ENCODE assay signal across 8 cellular contexts in genomic region chr19:10288662-10289166, GRCh38. TPM values are rescaled to one million over a fixed set of nuclear protein-coding genes. Genes with fewer than 3 reads are reported as not detected.
DNase-seq lines count a peak whose midpoint lies in the region; ATAC-seq and TF ChIP-seq lines count a peak whose summit lies in the region.

No MANE protein-coding gene starts in this region.

- H3K4me1 Mint-ChIP-seq in activated naive CD8-positive, alpha-beta T cell (ENCODE audit: low read depth), result peaks cover 46% of the 10 kb centered on the region
- peaks cover 85% of the 10 kb centered on the region for H3K4me1 Mint-ChIP-seq in stimulated activated naive CD8-positive, alpha-beta T cell treated with anti-CD3 and anti-CD28 coated beads, Interleukin-15, amount 100 ng/mL, for 72 hours

- no peak overlapping the region for H2AFZ ChIP-seq in ACC112 (ENCODE audit: low read length, unreplicated experiment)

- H3K4me3 ChIP-seq in ACC112 (ENCODE audit: low read depth, low read length), result peak overlapping the region; percentile 85

- H3K27ac ChIP-seq in ACC112 (ENCODE audit: low read depth, low read length), result peak overlapping the region; percentile 45; the same call in 1 of the 2 replicates

- H3K27ac Mint-ChIP-seq in activated naive CD8-positive, alpha-beta T cell, result peak overlapping the region; percentile 50
- peak overlapping the region in 1 of 2 donors; percentile 62 for H3K27ac Mint-ChIP-seq in stimulated activated naive CD8-positive, alpha-beta T cell treated with anti-CD3 and anti-CD28 coated beads, Interleukin-15, amount 100 ng/mL, for 72 hours

- no peak for TF ChIP-seq CTCF in GM10266 (IDR thresholded peaks at IDR 0.05; ENCODE audit: control insufficient read depth, insufficient read depth, low read depth, missing control alignments)

- DNase-seq in GM10266 (ENCODE audit: extremely low spot score) (peak; percentile 84), NCI-H748 treated with DMSO at 0.1 percent for 48 hours (lab: John Stamatoyannopoulos, UW) (peak; percentile 11), kidney tubule cell (ENCODE audit: low spot score) (peak; percentile 48), A172 (ENCODE audit: low spot score) (no peak), activated gamma-delta T cell (lab: John Stamatoyannopoulos, UW) (no peak)
- DNase-seq in stimulated activated naive CD8-positive, alpha-beta T cell treated with anti-CD3 and anti-CD28 coated beads, Interleukin-15, amount 100 ng/mL, for 72 hours, result peak; percentile 38 to 54

- peaks cover 8% of the 10 kb centered on the region for H3K36me3 Mint-ChIP-seq in activated naive CD8-positive, alpha-beta T cell

- ATAC-seq in stimulated activated naive CD8-positive, alpha-beta T cell treated with anti-CD3 and anti-CD28 coated beads, Interleukin-15, amount 100 ng/mL, for 72 hours, result peak; percentile 22

- no peaks in the 10 kb centered on the region for H3K9me3 Mint-ChIP-seq in activated naive CD8-positive, alpha-beta T cell (ENCODE audit: low read depth)
- H3K9me3 Mint-ChIP-seq in stimulated activated naive CD8-positive, alpha-beta T cell treated with anti-CD3 and anti-CD28 coated beads, Interleukin-15, amount 100 ng/mL, for 72 hours, result no peaks in the 10 kb centered on the region

- no peaks in the 10 kb centered on the region for H3K4me1 ChIP-seq in ACC112 (ENCODE audit: control insufficient read depth, insufficient read depth, low read length, unreplicated experiment)

- peak overlapping the region; percentile 77 for H3K4me3 Mint-ChIP-seq in activated naive CD8-positive, alpha-beta T cell
- H3K4me3 Mint-ChIP-seq in stimulated activated naive CD8-positive, alpha-beta T cell treated with anti-CD3 and anti-CD28 coated beads, Interleukin-15, amount 100 ng/mL, for 72 hours, result peak overlapping the region; percentile 71 to 85

- H3K36me3 ChIP-seq in ACC112 (ENCODE audit: insufficient read depth, low read length), result peaks cover 3% of the 10 kb centered on the region; the same call in 1 of the 2 replicates

- no peaks in the 10 kb centered on the region for H3K79me2 ChIP-seq in ACC112 (ENCODE audit: control insufficient read depth, insufficient read depth, low read length, unreplicated experiment)

- peaks cover 8% of the 10 kb centered on the region for H3K27me3 Mint-ChIP-seq in activated naive CD8-positive, alpha-beta T cell
- H3K27me3 Mint-ChIP-seq in stimulated activated naive CD8-positive, alpha-beta T cell treated with anti-CD3 and anti-CD28 coated beads, Interleukin-15, amount 100 ng/mL, for 72 hours, result peaks cover 64% of the 10 kb centered on the region

- H3K27me3 ChIP-seq in ACC112 (ENCODE audit: insufficient read depth, low read length), result 0 out of 2 replicates have a peak, but pooled peaks cover 3% of the 10 kb centered on the region

RNA-seq across cellular contexts. Expression of gene ICAM5, which starts 1.0 kb away (rescaled TPM):
- 0.19 and 0.53 TPM in 2 replicates for total RNA-seq in A172 (2014; rRNA removed; shearing (Covaris generic))

RNA-seq across cellular contexts. Expression of gene ICAM4, which starts 2.0 kb away (rescaled TPM):
- 0.09 and 0.24 TPM in 2 replicates for total RNA-seq in A172 (2014; rRNA removed; shearing (Covaris generic))

RNA-seq across cellular contexts. Expression of gene ICAM1, which starts 17.8 kb away (rescaled TPM):
- 0.22 TPM in 1 of 2 replicates, not detected in the other for total RNA-seq in A172 (2014; rRNA removed; shearing (Covaris generic))

RNA-seq across cellular contexts. Expression of gene ZGLP1, which starts 20.9 kb away (rescaled TPM):
- 1.3 and 1.5 TPM in 2 replicates for total RNA-seq in A172 (2014; rRNA removed; shearing (Covaris generic))

RNA-seq across cellular contexts. Expression of gene FDX2, which starts 27.1 kb away (rescaled TPM):
- 50.7 and 57.2 TPM in 2 replicates for total RNA-seq in A172 (2014; rRNA removed; shearing (Covaris generic))

Comparison
In these comparisons a context has a peak if more than half of its experiments do, and no peak if none do; other contexts are left out.
1. DNase-seq: peak in GM10266 (single experiment), NCI-H748 treated with DMSO at 0.1 percent for 48 hours (single experiment), kidney tubule cell (single experiment) and stimulated activated naive CD8-positive, alpha-beta T cell treated with anti-CD3 and anti-CD28 coated beads, Interleukin-15, amount 100 ng/mL, for 72 hours (2 of 2); none in A172 (single experiment) and activated gamma-delta T cell (single experiment).